ENCODE assay signal across 1 cellular context in genomic region chr15:58398053-58398452, GRCh38.
TF ChIP-seq lines count a peak whose summit lies in the region.

No MANE protein-coding gene starts in this region.

TF ChIP-seq in K562, 482 proteins besides CTCF, POLR2A, EP300 and RAD21:
- TF ChIP-seq DDX20 (tag; IDR thresholded peaks at IDR 0.05; ENCODE audit: low read depth) (no peak), ZNF668 (CRISPR knock-in tag; IDR thresholded peaks at IDR 0.05) (no peak), ZNF124 (CRISPR knock-in tag; IDR thresholded peaks at IDR 0.05) (no peak), TRIM28 (IDR thresholded peaks at IDR 0.05) (no peak), ZNF780A (CRISPR knock-in tag; IDR thresholded peaks at IDR 0.05) (no peak), MTA2 (IDR thresholded peaks at IDR 0.05; ENCODE audit: low read depth) (no peak), ZBTB40 (IDR thresholded peaks at IDR 0.05) (no peak), ZBTB40 (CRISPR knock-in tag; IDR thresholded peaks at IDR 0.05) (no peak), NR0B1 (IDR thresholded peaks at IDR 0.05; ENCODE audit: partially characterized antibody) (no peak), L3MBTL2 (IDR thresholded peaks at IDR 0.05) (no peak), REST (CRISPR knock-in tag; IDR thresholded peaks at IDR 0.05; ENCODE audit: low read depth) (no peak), NKRF (IDR thresholded peaks at IDR 0.05; ENCODE audit: borderline replicate concordance) (no peak), ZNF79 (CRISPR knock-in tag; IDR thresholded peaks at IDR 0.05; ENCODE audit: low read depth) (no peak)
- TF ChIP-seq, protein P1, sequence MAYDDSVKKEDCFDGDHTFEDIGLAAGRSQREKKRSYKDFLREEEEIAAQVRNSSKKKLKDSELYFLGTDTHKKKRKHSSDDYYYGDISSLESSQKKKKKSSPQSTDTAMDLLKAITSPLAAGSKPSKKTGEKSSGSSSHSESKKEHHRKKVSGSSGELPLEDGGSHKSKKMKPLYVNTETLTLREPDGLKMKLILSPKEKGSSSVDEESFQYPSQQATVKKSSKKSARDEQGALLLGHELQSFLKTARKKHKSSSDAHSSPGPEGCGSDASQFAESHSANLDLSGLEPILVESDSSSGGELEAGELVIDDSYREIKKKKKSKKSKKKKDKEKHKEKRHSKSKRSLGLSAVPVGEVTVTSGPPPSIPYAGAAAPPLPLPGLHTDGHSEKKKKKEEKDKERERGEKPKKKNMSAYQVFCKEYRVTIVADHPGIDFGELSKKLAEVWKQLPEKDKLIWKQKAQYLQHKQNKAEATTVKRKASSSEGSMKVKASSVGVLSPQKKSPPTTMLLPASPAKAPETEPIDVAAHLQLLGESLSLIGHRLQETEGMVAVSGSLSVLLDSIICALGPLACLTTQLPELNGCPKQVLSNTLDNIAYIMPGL (CRISPR knock-in tag; IDR thresholded peaks at IDR 0.05), result no peak
- TF ChIP-seq, protein P2, sequence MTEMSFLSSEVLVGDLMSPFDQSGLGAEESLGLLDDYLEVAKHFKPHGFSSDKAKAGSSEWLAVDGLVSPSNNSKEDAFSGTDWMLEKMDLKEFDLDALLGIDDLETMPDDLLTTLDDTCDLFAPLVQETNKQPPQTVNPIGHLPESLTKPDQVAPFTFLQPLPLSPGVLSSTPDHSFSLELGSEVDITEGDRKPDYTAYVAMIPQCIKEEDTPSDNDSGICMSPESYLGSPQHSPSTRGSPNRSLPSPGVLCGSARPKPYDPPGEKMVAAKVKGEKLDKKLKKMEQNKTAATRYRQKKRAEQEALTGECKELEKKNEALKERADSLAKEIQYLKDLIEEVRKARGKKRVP (CRISPR knock-in tag; IDR thresholded peaks at IDR 0.05), result no peak
- TF ChIP-seq, protein P3, sequence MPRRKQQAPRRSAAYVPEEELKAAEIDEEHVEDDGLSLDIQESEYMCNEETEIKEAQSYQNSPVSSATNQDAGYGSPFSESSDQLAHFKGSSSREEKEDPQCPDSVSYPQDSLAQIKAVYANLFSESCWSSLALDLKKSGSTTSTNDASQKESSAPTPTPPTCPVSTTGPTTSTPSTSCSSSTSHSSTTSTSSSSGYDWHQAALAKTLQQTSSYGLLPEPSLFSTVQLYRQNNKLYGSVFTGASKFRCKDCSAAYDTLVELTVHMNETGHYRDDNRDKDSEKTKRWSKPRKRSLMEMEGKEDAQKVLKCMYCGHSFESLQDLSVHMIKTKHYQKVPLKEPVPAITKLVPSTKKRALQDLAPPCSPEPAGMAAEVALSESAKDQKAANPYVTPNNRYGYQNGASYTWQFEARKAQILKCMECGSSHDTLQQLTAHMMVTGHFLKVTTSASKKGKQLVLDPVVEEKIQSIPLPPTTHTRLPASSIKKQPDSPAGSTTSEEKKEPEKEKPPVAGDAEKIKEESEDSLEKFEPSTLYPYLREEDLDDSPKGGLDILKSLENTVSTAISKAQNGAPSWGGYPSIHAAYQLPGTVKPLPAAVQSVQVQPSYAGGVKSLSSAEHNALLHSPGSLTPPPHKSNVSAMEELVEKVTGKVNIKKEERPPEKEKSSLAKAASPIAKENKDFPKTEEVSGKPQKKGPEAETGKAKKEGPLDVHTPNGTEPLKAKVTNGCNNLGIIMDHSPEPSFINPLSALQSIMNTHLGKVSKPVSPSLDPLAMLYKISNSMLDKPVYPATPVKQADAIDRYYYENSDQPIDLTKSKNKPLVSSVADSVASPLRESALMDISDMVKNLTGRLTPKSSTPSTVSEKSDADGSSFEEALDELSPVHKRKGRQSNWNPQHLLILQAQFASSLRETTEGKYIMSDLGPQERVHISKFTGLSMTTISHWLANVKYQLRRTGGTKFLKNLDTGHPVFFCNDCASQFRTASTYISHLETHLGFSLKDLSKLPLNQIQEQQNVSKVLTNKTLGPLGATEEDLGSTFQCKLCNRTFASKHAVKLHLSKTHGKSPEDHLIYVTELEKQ (CRISPR knock-in tag; IDR thresholded peaks at IDR 0.05), result no peak
